18 cellular contexts compared by ENCODE assay signal in the genomic region with DNA sequence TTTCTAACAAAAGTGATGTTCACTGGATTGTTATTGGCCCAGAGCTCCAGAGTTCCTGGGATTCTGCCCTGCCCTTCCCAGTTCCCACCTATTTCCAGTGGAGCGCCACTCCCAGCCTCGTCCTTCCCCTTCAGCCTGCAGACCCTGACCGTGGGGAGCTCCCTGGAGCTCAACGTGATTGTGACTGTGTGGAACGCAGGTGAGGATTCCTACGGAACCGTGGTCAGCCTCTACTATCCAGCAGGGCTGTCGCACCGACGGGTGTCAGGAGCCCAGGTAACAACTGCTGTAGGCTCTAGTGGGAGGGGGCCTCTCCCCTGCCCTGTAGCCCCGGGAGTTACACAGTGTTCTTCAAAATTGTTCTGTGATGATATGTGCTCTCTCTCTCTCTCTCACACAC. TPM values are rescaled to one million over a fixed set of nuclear protein-coding genes. Genes with fewer than 3 reads are reported as not detected.
DNase-seq lines count a peak whose midpoint lies in the region; ATAC-seq lines count a peak whose summit lies in the region.
"Had no signal": no experiment of that assay in that cellular context is flagged by ENCODE, and none has a peak within 500 bp of the region (broad histone marks: within the 10 kb centered on the region; RNA-seq: fewer than 3 reads in every experiment).

No MANE protein-coding gene starts in this region.

- POLR2A ChIA-PET in activated naive CD8-positive, alpha-beta T cell treated with anti-CD3 and anti-CD28 coated beads, Interleukin-2, amount 10 ng/mL, durations not matched to agents 7 days and 5 days (lab: Charles Lee): no interaction called here

- H3K36me3 Mint-ChIP-seq in T-helper 1 cell treated with Interleukin-12 subunit alpha and Interleukin-12 subunit beta and Interleukin-4 antibody, amounts not matched to agents 30 μg/mL and 1 μg/mL, for 36 hours (ENCODE audit: low read depth): peaks cover 10% of the 10 kb centered on the region
- peaks cover 18% of the 10 kb centered on the region for H3K36me3 Mint-ChIP-seq in activated naive CD8-positive, alpha-beta T cell treated with anti-CD3 and anti-CD28 coated beads, Interleukin-2, amount 10 ng/mL, durations not matched to agents 7 days and 5 days
- no peaks in the 10 kb centered on the region for H3K36me3 Mint-ChIP-seq in activated naive CD8-positive, alpha-beta T cell treated with anti-CD3 and anti-CD28 coated beads for 36 hours
- H3K36me3 Mint-ChIP-seq in natural killer cell treated with Interleukin-12 subunit alpha and Interleukin-12 subunit beta and Interleukin-15 and Interleukin-18, amount 100 ng/mL, for 72 hours: no peaks in the 10 kb centered on the region
- H3K36me3 Mint-ChIP-seq: CD4-positive, CD25-positive, alpha-beta regulatory T cell; CD8-positive, alpha-beta T cell had no signal

- H3K27ac Mint-ChIP-seq in T-helper 1 cell treated with Interleukin-12 subunit alpha and Interleukin-12 subunit beta and Interleukin-4 antibody, amounts not matched to agents 30 μg/mL and 1 μg/mL, for 36 hours: peak overlapping the region; percentile 34
- H3K27ac Mint-ChIP-seq in activated naive CD8-positive, alpha-beta T cell treated with anti-CD3 and anti-CD28 coated beads, Interleukin-2, amount 10 ng/mL, durations not matched to agents 7 days and 5 days: no peak overlapping the region
- no peak overlapping the region for H3K27ac Mint-ChIP-seq in activated naive CD8-positive, alpha-beta T cell treated with anti-CD3 and anti-CD28 coated beads for 36 hours
- H3K27ac Mint-ChIP-seq in natural killer cell treated with Interleukin-12 subunit alpha and Interleukin-12 subunit beta and Interleukin-15 and Interleukin-18, amount 100 ng/mL, for 72 hours: peak overlapping the region in 1 of 2 donors; percentile 0
- H3K27ac Mint-ChIP-seq: B cell; CD4-positive, CD25-positive, alpha-beta regulatory T cell; CD8-positive, alpha-beta T cell had no signal

- peaks cover 4% of the 10 kb centered on the region for H3K27me3 Mint-ChIP-seq in T-helper 1 cell treated with Interleukin-12 subunit alpha and Interleukin-12 subunit beta and Interleukin-4 antibody, amounts not matched to agents 30 μg/mL and 1 μg/mL, for 36 hours (ENCODE audit: low read depth)
- peaks cover 10% of the 10 kb centered on the region for H3K27me3 Mint-ChIP-seq in activated naive CD8-positive, alpha-beta T cell treated with anti-CD3 and anti-CD28 coated beads, Interleukin-2, amount 10 ng/mL, durations not matched to agents 7 days and 5 days
- peaks cover 15% of the 10 kb centered on the region for H3K27me3 Mint-ChIP-seq in activated naive CD8-positive, alpha-beta T cell treated with anti-CD3 and anti-CD28 coated beads for 36 hours
- H3K27me3 Mint-ChIP-seq in natural killer cell treated with Interleukin-12 subunit alpha and Interleukin-12 subunit beta and Interleukin-15 and Interleukin-18, amount 100 ng/mL, for 72 hours: no peaks in the 10 kb centered on the region

- DNase-seq in T-helper 1 cell: no peak
- DNase-seq in activated naive CD8-positive, alpha-beta T cell treated with anti-CD3 and anti-CD28 coated beads, Interleukin-2, amount 10 ng/mL, durations not matched to agents 7 days and 5 days: no peak
- DNase-seq in activated naive CD8-positive, alpha-beta T cell treated with anti-CD3 and anti-CD28 coated beads for 36 hours: no peak
- peak; percentile 25 for DNase-seq in natural killer cell treated with Interleukin-12 subunit alpha and Interleukin-12 subunit beta and Interleukin-15 and Interleukin-18, amount 100 ng/mL, for 72 hours (ENCODE audit: low spot score)
- DNase-seq: Caco-2; CD4-positive, CD25-positive, alpha-beta regulatory T cell; CD8-positive, alpha-beta T cell; DMS153; DND-41; GM23248; H7; HCEC 1CT had no signal

- H3K4me3 Mint-ChIP-seq in T-helper 1 cell treated with Interleukin-12 subunit alpha and Interleukin-12 subunit beta and Interleukin-4 antibody, amounts not matched to agents 30 μg/mL and 1 μg/mL, for 36 hours: peak overlapping the region; percentile 29
- H3K4me3 Mint-ChIP-seq in activated naive CD8-positive, alpha-beta T cell treated with anti-CD3 and anti-CD28 coated beads, Interleukin-2, amount 10 ng/mL, durations not matched to agents 7 days and 5 days: peak overlapping the region; percentile 52
- H3K4me3 Mint-ChIP-seq in activated naive CD8-positive, alpha-beta T cell treated with anti-CD3 and anti-CD28 coated beads for 36 hours: no peak overlapping the region
- no peak overlapping the region for H3K4me3 Mint-ChIP-seq in natural killer cell treated with Interleukin-12 subunit alpha and Interleukin-12 subunit beta and Interleukin-15 and Interleukin-18, amount 100 ng/mL, for 72 hours
- H3K4me3 Mint-ChIP-seq: B cell; CD4-positive, CD25-positive, alpha-beta regulatory T cell; CD8-positive, alpha-beta T cell had no signal

- H3K4me1 Mint-ChIP-seq in T-helper 1 cell treated with Interleukin-12 subunit alpha and Interleukin-12 subunit beta and Interleukin-4 antibody, amounts not matched to agents 30 μg/mL and 1 μg/mL, for 36 hours (ENCODE audit: low read depth): peaks cover 44% of the 10 kb centered on the region
- H3K4me1 Mint-ChIP-seq in activated naive CD8-positive, alpha-beta T cell treated with anti-CD3 and anti-CD28 coated beads, Interleukin-2, amount 10 ng/mL, durations not matched to agents 7 days and 5 days: peaks cover 61% of the 10 kb centered on the region
- peaks cover 8% of the 10 kb centered on the region for H3K4me1 Mint-ChIP-seq in activated naive CD8-positive, alpha-beta T cell treated with anti-CD3 and anti-CD28 coated beads for 36 hours
- H3K4me1 Mint-ChIP-seq in natural killer cell treated with Interleukin-12 subunit alpha and Interleukin-12 subunit beta and Interleukin-15 and Interleukin-18, amount 100 ng/mL, for 72 hours (ENCODE audit: low read depth in 2 of 2): peaks cover 60 to 65% of the 10 kb centered on the region in 2 donors

- peaks cover 10% of the 10 kb centered on the region for H3K9me3 Mint-ChIP-seq in T-helper 1 cell treated with Interleukin-12 subunit alpha and Interleukin-12 subunit beta and Interleukin-4 antibody, amounts not matched to agents 30 μg/mL and 1 μg/mL, for 36 hours
- peaks cover 6% of the 10 kb centered on the region for H3K9me3 Mint-ChIP-seq in activated naive CD8-positive, alpha-beta T cell treated with anti-CD3 and anti-CD28 coated beads, Interleukin-2, amount 10 ng/mL, durations not matched to agents 7 days and 5 days
- peaks cover 3% of the 10 kb centered on the region for H3K9me3 Mint-ChIP-seq in activated naive CD8-positive, alpha-beta T cell treated with anti-CD3 and anti-CD28 coated beads for 36 hours
- no peaks in the 10 kb centered on the region for H3K9me3 Mint-ChIP-seq in natural killer cell treated with Interleukin-12 subunit alpha and Interleukin-12 subunit beta and Interleukin-15 and Interleukin-18, amount 100 ng/mL, for 72 hours
- H3K9me3 Mint-ChIP-seq: CD8-positive, alpha-beta T cell had no signal

- no peak for ATAC-seq in activated naive CD8-positive, alpha-beta T cell treated with anti-CD3 and anti-CD28 coated beads, Interleukin-2, amount 10 ng/mL, durations not matched to agents 7 days and 5 days (ENCODE audit: low read depth)
- no peak for ATAC-seq in natural killer cell treated with Interleukin-12 subunit alpha and Interleukin-12 subunit beta and Interleukin-15 and Interleukin-18, amount 100 ng/mL, for 72 hours
- ATAC-seq in HG02623 (IDR thresholded peaks at IDR 0.05; ENCODE audit: unreplicated experiment) (no peak), GM21390 (IDR thresholded peaks at IDR 0.05; ENCODE audit: unreplicated experiment) (no peak), HG02885 (IDR thresholded peaks at IDR 0.05; ENCODE audit: poor library complexity, unreplicated experiment) (no peak)
- ATAC-seq: CD8-positive, alpha-beta T cell had no signal

RNA-seq across cellular contexts. Expression of a gene that starts 11.8 kb away (rescaled TPM):
- not detected for total RNA-seq in activated naive CD8-positive, alpha-beta T cell treated with anti-CD3 and anti-CD28 coated beads, Interleukin-2, amount 10 ng/mL, durations not matched to agents 7 days and 5 days
- total RNA-seq in activated naive CD8-positive, alpha-beta T cell treated with anti-CD3 and anti-CD28 coated beads for 36 hours: not detected
- total RNA-seq in natural killer cell treated with Interleukin-12 subunit alpha and Interleukin-12 subunit beta and Interleukin-15 and Interleukin-18, amount 100 ng/mL, for 72 hours: not detected
- total RNA-seq: B cell; Caco-2; CD4-positive, CD25-positive, alpha-beta regulatory T cell; CD8-positive, alpha-beta T cell; GM23248; H1; H7 had no signal

RNA-seq across cellular contexts. Expression of a gene that starts 23.2 kb away (rescaled TPM):
- under 1 TPM; 0.09 to 0.28 TPM for total RNA-seq in activated naive CD8-positive, alpha-beta T cell treated with anti-CD3 and anti-CD28 coated beads, Interleukin-2, amount 10 ng/mL, durations not matched to agents 7 days and 5 days
- not detected for total RNA-seq in activated naive CD8-positive, alpha-beta T cell treated with anti-CD3 and anti-CD28 coated beads for 36 hours
- under 1 TPM in 1 of 2 donors, not detected in 1; 0.47 TPM for total RNA-seq in natural killer cell treated with Interleukin-12 subunit alpha and Interleukin-12 subunit beta and Interleukin-15 and Interleukin-18, amount 100 ng/mL, for 72 hours
- total RNA-seq: B cell; Caco-2; CD4-positive, CD25-positive, alpha-beta regulatory T cell; GM23248; H1; H7 had no signal

RNA-seq across cellular contexts. Expression of a gene that starts 26.2 kb away (rescaled TPM):
- under 1 TPM; 0.20 to 0.30 TPM for total RNA-seq in activated naive CD8-positive, alpha-beta T cell treated with anti-CD3 and anti-CD28 coated beads, Interleukin-2, amount 10 ng/mL, durations not matched to agents 7 days and 5 days
- total RNA-seq in activated naive CD8-positive, alpha-beta T cell treated with anti-CD3 and anti-CD28 coated beads for 36 hours: under 1 TPM in 1 of 2 experiments, not detected in 1; 0.12 TPM
- under 1 TPM in 1 of 2 donors, not detected in 1; 0.17 TPM for total RNA-seq in natural killer cell treated with Interleukin-12 subunit alpha and Interleukin-12 subunit beta and Interleukin-15 and Interleukin-18, amount 100 ng/mL, for 72 hours
- total RNA-seq: CD8-positive, alpha-beta T cell had no signal

RNA-seq across cellular contexts. Expression of a gene that starts 42.9 kb away (rescaled TPM):
- 10 to 100 TPM; 12.9 to 13.6 TPM for total RNA-seq in activated naive CD8-positive, alpha-beta T cell treated with anti-CD3 and anti-CD28 coated beads, Interleukin-2, amount 10 ng/mL, durations not matched to agents 7 days and 5 days
- total RNA-seq in activated naive CD8-positive, alpha-beta T cell treated with anti-CD3 and anti-CD28 coated beads for 36 hours: 10 to 100 TPM; 13.7 to 14.3 TPM
- total RNA-seq in natural killer cell treated with Interleukin-12 subunit alpha and Interleukin-12 subunit beta and Interleukin-15 and Interleukin-18, amount 100 ng/mL, for 72 hours: 10 to 100 TPM; 31.6 to 36.0 TPM

RNA-seq across cellular contexts. Expression of a gene that starts 55.6 kb away (rescaled TPM):
- 1 to 10 TPM; 1.4 to 1.5 TPM for total RNA-seq in activated naive CD8-positive, alpha-beta T cell treated with anti-CD3 and anti-CD28 coated beads, Interleukin-2, amount 10 ng/mL, durations not matched to agents 7 days and 5 days
- total RNA-seq in activated naive CD8-positive, alpha-beta T cell treated with anti-CD3 and anti-CD28 coated beads for 36 hours: under 1 TPM; 0.32 to 0.49 TPM
- under 1 TPM; 0.55 to 0.75 TPM for total RNA-seq in natural killer cell treated with Interleukin-12 subunit alpha and Interleukin-12 subunit beta and Interleukin-15 and Interleukin-18, amount 100 ng/mL, for 72 hours

Comparison
In these comparisons a context has a peak if more than half of its experiments do, and no peak if none do; other contexts are left out.
1. H3K4me3 Mint-ChIP-seq: peak in T-helper 1 cell treated with Interleukin-12 subunit alpha and Interleukin-12 subunit beta and Interleukin-4 antibody, amounts not matched to agents 30 μg/mL and 1 μg/mL, for 36 hours (single experiment) and activated naive CD8-positive, alpha-beta T cell treated with anti-CD3 and anti-CD28 coated beads, Interleukin-2, amount 10 ng/mL, durations not matched to agents 7 days and 5 days (single experiment); none in activated naive CD8-positive, alpha-beta T cell treated with anti-CD3 and anti-CD28 coated beads for 36 hours (single experiment) and natural killer cell treated with Interleukin-12 subunit alpha and Interleukin-12 subunit beta and Interleukin-15 and Interleukin-18, amount 100 ng/mL, for 72 hours (single experiment).